In the genomic region with DNA sequence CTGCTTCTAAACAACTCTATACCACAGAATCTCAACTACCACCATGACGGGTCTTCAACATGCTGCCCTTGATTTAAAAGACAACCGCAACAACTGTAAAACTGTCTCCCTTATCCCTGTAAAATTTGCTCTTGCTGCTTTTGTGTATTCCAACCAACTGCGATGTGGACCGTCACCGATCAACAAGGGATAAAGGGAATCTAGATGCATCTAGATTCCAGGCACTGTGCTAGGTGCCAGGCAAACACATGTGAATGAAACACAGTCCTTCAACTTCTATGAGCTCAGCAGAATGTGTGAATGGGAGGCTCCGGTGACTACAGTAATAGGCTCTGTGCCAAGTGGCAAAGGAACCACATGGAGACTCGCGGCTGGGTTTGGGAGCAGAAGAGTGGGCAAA, we compare ENCODE assay signal across 24 cellular contexts. TPM values are rescaled to one million over a fixed set of nuclear protein-coding genes. Genes with fewer than 3 reads are reported as not detected.
A peak's percentile ranks its signal among the peaks of the same experiment; 100 is the strongest.
DNase-seq lines count a peak whose midpoint lies in the region; ATAC-seq and TF ChIP-seq lines count a peak whose summit lies in the region.
"Had no signal": no experiment of that assay in that cellular context is flagged by ENCODE, and none has a peak within 500 bp of the region (broad histone marks: within the 10 kb centered on the region; RNA-seq: fewer than 3 reads in every experiment).

No MANE protein-coding gene starts in this region.

- no peak overlapping the region for H3K18ac ChIP-seq in neuronal stem cell (ENCODE audit: low read length)

- H3K36me3 ChIP-seq in endodermal cell (ENCODE audit: control insufficient read depth, insufficient read depth, low read length) (no peaks in the 10 kb centered on the region), neuronal stem cell (replicated peaks in 1 of 2; ENCODE audit: control insufficient read depth in 2 of 2, insufficient read depth in 2 of 2, low read length in 2 of 2) (no peaks in the 10 kb centered on the region)
- H3K36me3 ChIP-seq in CD4-positive, alpha-beta memory T cell (ENCODE audit: insufficient read depth, low read length) = no peaks in the 10 kb centered on the region
- H3K36me3 ChIP-seq: lower lobe of right lung, upper lobe of left lung had no signal

- H3K4me3 Mint-ChIP-seq in endodermal cell = no peak overlapping the region
- H3K4me3 Mint-ChIP-seq in CD4-positive, alpha-beta memory T cell = no peak overlapping the region
- H3K4me3 Mint-ChIP-seq: natural killer cell had no signal

- H3K14ac ChIP-seq in neuronal stem cell (ENCODE audit: low read length) = no peak overlapping the region

- H3K27me3 Mint-ChIP-seq in endodermal cell (ENCODE audit: insufficient read depth) = no peaks in the 10 kb centered on the region
- H3K27me3 Mint-ChIP-seq in CD4-positive, alpha-beta memory T cell = peaks cover 1 to 4% of the 10 kb centered on the region in 2 donors

- ATAC-seq in GM19324 (IDR thresholded peaks at IDR 0.05; ENCODE audit: low FRiP score, unreplicated experiment) = no peak
- ATAC-seq: lower lobe of right lung, natural killer cell had no signal

- H3K4me1 ChIP-seq in endodermal cell (ENCODE audit: control insufficient read depth, insufficient read depth, low read length) = peaks cover 11% of the 10 kb centered on the region
- peaks cover 7% of the 10 kb centered on the region in 2 donors for H3K4me1 ChIP-seq in neuronal stem cell (ENCODE audit: control insufficient read depth in 2 of 2, insufficient read depth in 1 of 2, low read depth in 1 of 2, low read length in 2 of 2)
- H3K4me1 ChIP-seq in CD4-positive, alpha-beta memory T cell (ENCODE audit: insufficient read depth, low read length) = peaks cover 10% of the 10 kb centered on the region

- H2AFZ ChIP-seq in neuronal stem cell (ENCODE audit: low read length) = peak overlapping the region; percentile 8

- no peak overlapping the region for H3K23ac ChIP-seq in neuronal stem cell (ENCODE audit: low read depth, low read length, poor library complexity)

- no peaks in the 10 kb centered on the region for H3K79me1 ChIP-seq in neuronal stem cell (ENCODE audit: low read depth, low read length)

- no peak overlapping the region for H2AK5ac ChIP-seq in neuronal stem cell (ENCODE audit: low read depth, low read length)

- H3K27me3 ChIP-seq in endodermal cell (ENCODE audit: control insufficient read depth, insufficient read depth, low read length, poor library complexity, severe bottlenecking) = no peaks in the 10 kb centered on the region
- H3K27me3 ChIP-seq in neuronal stem cell (ENCODE audit: control insufficient read depth in 3 of 3, insufficient read depth in 3 of 3, low read depth in 1 of 3, low read length in 3 of 3) = peaks cover 0 to 5% (median 0%) of the 10 kb centered on the region in 3 experiments
- no peaks in the 10 kb centered on the region for H3K27me3 ChIP-seq in CD4-positive, alpha-beta memory T cell (ENCODE audit: insufficient read depth, low read length)
- H3K27me3 ChIP-seq: upper lobe of left lung had no signal

- peak; percentile 24 for DNase-seq in NCI-H2029 (lab: John Stamatoyannopoulos, UW)
- DNase-seq in NCI-H2029 treated with DMSO at 0.1 percent for 48 hours (lab: John Stamatoyannopoulos, UW) = no peak
- peak; percentile 42 for DNase-seq in NCI-H69 (lab: John Stamatoyannopoulos, UW)
- peak; percentile 35 for DNase-seq in endodermal cell
- DNase-seq in neuronal stem cell (ENCODE audit: low spot score) = no peak
- DNase-seq in activated naive CD4-positive, alpha-beta T cell treated with anti-CD3 and anti-CD28 coated beads, Interleukin-2, amount 50 U/mL, for 16 hours = no peak
- DNase-seq in CD4-positive, alpha-beta memory T cell = no peak
- DNase-seq: 8988T; activated CD4-positive, alpha-beta T cell treated with anti-CD3 and anti-CD28 coated beads, Interleukin-2, amount 50 U/mL, for 4 hours; activated T-cell treated with anti-CD3 and anti-CD28 coated beads for 4 hours; amniotic stem cell; Calu3; cerebellar nuclear complex; Kasumi-1; lower lobe of right lung; natural killer cell; NCI-H1105 treated with DMSO at 0.1 percent for 48 hours; NCI-H2227 treated with DMSO at 0.1 percent for 48 hours; stimulated activated CD4-positive, alpha-beta T cell treated with anti-CD3 and anti-CD28 coated beads, Interleukin-2, amount 100 ng/mL, for 48 hours; upper lobe of left lung had no signal

- CTCF ChIA-PET in CD4-positive, alpha-beta memory T cell (lab: Charles Lee; ENCODE audit: partially characterized antibody) = interaction anchor here (17.2 kb wide), 1 partner anchor 107 kb away, joined by 369 read pairs; no protein-coding TSS in a partner anchor

- no peak overlapping the region for H3K4me2 ChIP-seq in neuronal stem cell (ENCODE audit: insufficient read depth, low read length, poor library complexity, severe bottlenecking)

- H2BK15ac ChIP-seq in neuronal stem cell (ENCODE audit: low read length) = no peak overlapping the region

- no peak overlapping the region for H3K27ac Mint-ChIP-seq in endodermal cell
- H3K27ac Mint-ChIP-seq in CD4-positive, alpha-beta memory T cell = no peak overlapping the region
- H3K27ac Mint-ChIP-seq: natural killer cell, progenitor cell of endocrine pancreas had no signal

- H3K9me3 ChIP-seq in endodermal cell (ENCODE audit: control insufficient read depth, low read length) (no peaks in the 10 kb centered on the region), neuronal stem cell (replicated peaks in 1 of 2; ENCODE audit: control insufficient read depth in 2 of 2, insufficient read depth in 1 of 2, low read depth in 1 of 2, low read length in 2 of 2) (peaks cover 4% of the 10 kb centered on the region in 2 donors)
- no peaks in the 10 kb centered on the region for H3K9me3 ChIP-seq in CD4-positive, alpha-beta memory T cell (ENCODE audit: control insufficient read depth in 1 of 2, low read length in 2 of 2)
- H3K9me3 ChIP-seq: lower lobe of right lung, upper lobe of left lung had no signal

- H4K91ac ChIP-seq in neuronal stem cell (ENCODE audit: low read depth, low read length, poor library complexity) = no peak overlapping the region

- no peak overlapping the region for H3K9ac ChIP-seq in endodermal cell (ENCODE audit: extremely low read depth, low read length, poor library complexity, severe bottlenecking)
- no peak overlapping the region for H3K9ac ChIP-seq in neuronal stem cell (ENCODE audit: low read depth, low read length, poor library complexity)

- H3K36me3 Mint-ChIP-seq in endodermal cell (ENCODE audit: low read depth) = no peaks in the 10 kb centered on the region
- no peaks in the 10 kb centered on the region for H3K36me3 Mint-ChIP-seq in CD4-positive, alpha-beta memory T cell
- H3K36me3 Mint-ChIP-seq: natural killer cell had no signal

- WGBS in endodermal cell (ENCODE audit: insufficient coverage in 1 of 2, insufficient read length in 1 of 2), 2 experiments = 85 to 97% methylated on average over 6 to 8 of the region's 8 CpGs
- no CpG with 5 or more reads among the region's 8 CpGs for WGBS in neuronal stem cell (ENCODE audit: extremely low coverage in 2 of 2, insufficient read length in 2 of 2, insufficient replicate concordance in 1 of 2), 2 donors

- H3K27ac ChIP-seq in endodermal cell (ENCODE audit: low read depth, low read length) (no peak overlapping the region), neuronal stem cell (replicated peaks; ENCODE audit: low read length) (no peak overlapping the region)
- H3K27ac ChIP-seq in CD4-positive, alpha-beta memory T cell (ENCODE audit: low read depth, low read length) = no peak overlapping the region
- H3K27ac ChIP-seq: lower lobe of right lung, skin epidermis, upper lobe of left lung had no signal

- no peak overlapping the region for H2BK12ac ChIP-seq in neuronal stem cell (ENCODE audit: low read length)

- peaks cover 19% of the 10 kb centered on the region for H3K4me1 Mint-ChIP-seq in endodermal cell
- peaks cover 4 to 9% (median 7%) of the 10 kb centered on the region in 4 donors for H3K4me1 Mint-ChIP-seq in CD4-positive, alpha-beta memory T cell

- no peak overlapping the region for H2BK5ac ChIP-seq in neuronal stem cell (ENCODE audit: low read length)

- H3K4me3 ChIP-seq in endodermal cell (ENCODE audit: low read length) = no peak overlapping the region
- no peak overlapping the region for H3K4me3 ChIP-seq in neuronal stem cell (ENCODE audit: low read length in 2 of 2)
- no peak overlapping the region for H3K4me3 ChIP-seq in CD4-positive, alpha-beta memory T cell (ENCODE audit: low read length in 2 of 2)
- H3K4me3 ChIP-seq: lower lobe of right lung, skin epidermis, upper lobe of left lung had no signal

- H3K4ac ChIP-seq in neuronal stem cell (ENCODE audit: low read length) = no peak overlapping the region

- no peak for TF ChIP-seq CTCF in endodermal cell (conservative IDR thresholded peaks at IDR 0.05)

- peaks cover 1% of the 10 kb centered on the region for H3K9me3 Mint-ChIP-seq in endodermal cell
- peaks cover 0 to 4% (median 0%) of the 10 kb centered on the region in 8 donors for H3K9me3 Mint-ChIP-seq in CD4-positive, alpha-beta memory T cell
- H3K9me3 Mint-ChIP-seq: natural killer cell had no signal

- H2BK120ac ChIP-seq in neuronal stem cell (ENCODE audit: low read depth, low read length) = no peak overlapping the region

- intact Hi-C loops in CD4-positive, alpha-beta memory T cell (cut with micrococcal nuclease) = no loop called here

- POLR2A ChIA-PET in CD4-positive, alpha-beta memory T cell (lab: Charles Lee; ENCODE audit: partially characterized antibody) = no interaction called here

- H4K8ac ChIP-seq in neuronal stem cell (ENCODE audit: low read depth, low read length) = no peak overlapping the region

RNA-seq across cellular contexts. Expression of a gene that starts 3.9 kb away (rescaled TPM):
- total RNA-seq in endodermal cell = under 1 TPM; 0.24 to 0.88 TPM
- polyA plus RNA-seq in endodermal cell (2013, experiment 1 of 2) = 0.32 TPM
- 0.21 TPM for polyA plus RNA-seq in endodermal cell (2013, experiment 2 of 2)
- not detected for polyA plus RNA-seq in neuronal stem cell (2013, experiment 1 of 2)
- not detected for polyA plus RNA-seq in neuronal stem cell (2013, experiment 2 of 2)
- total RNA-seq in CD4-positive, alpha-beta memory T cell = not detected
- polyA plus RNA-seq in CD4-positive, alpha-beta memory T cell = under 1 TPM in 1 of 2 donors, not detected in 1; 0.04 TPM
- total RNA-seq: Calu3, lower lobe of right lung, natural killer cell, progenitor cell of endocrine pancreas had no signal
- polyA plus RNA-seq: BJ had no signal

RNA-seq across cellular contexts. Expression of a gene that starts 31.6 kb away (rescaled TPM):
- total RNA-seq in endodermal cell = 10 to 100 TPM in 1 of 2 donors, 1 to 10 TPM in 1; 9.3 to 14.9 TPM
- 12.3 TPM for polyA plus RNA-seq in endodermal cell (2013, experiment 1 of 2)
- 11.2 TPM for polyA plus RNA-seq in endodermal cell (2013, experiment 2 of 2)
- 7.3 TPM for polyA plus RNA-seq in neuronal stem cell (2013, experiment 1 of 2)
- 7.2 TPM for polyA plus RNA-seq in neuronal stem cell (2013, experiment 2 of 2)
- total RNA-seq in CD4-positive, alpha-beta memory T cell = 10 to 100 TPM; 64.1 to 67.6 TPM
- 100 to 1,000 TPM; 130 to 160 TPM for polyA plus RNA-seq in CD4-positive, alpha-beta memory T cell

Comparison
In these comparisons a context has a peak if more than half of its experiments do, and no peak if none do; other contexts are left out.
1. DNase-seq: peak in NCI-H2029 (single experiment), NCI-H69 (single experiment) and endodermal cell (single experiment); none in NCI-H2029 treated with DMSO at 0.1 percent for 48 hours (single experiment), neuronal stem cell (single experiment), activated naive CD4-positive, alpha-beta T cell treated with anti-CD3 and anti-CD28 coated beads, Interleukin-2, amount 50 U/mL, for 16 hours (single experiment) and CD4-positive, alpha-beta memory T cell (0 of 5).
2. RNA of a gene that starts 31.6 kb away (total RNA-seq): 64.1 to 67.6 TPM in CD4-positive, alpha-beta memory T cell; 9.3 to 14.9 TPM in endodermal cell; every median in the first group is over 4 times any median in the second.